Comparison of ENCODE assay signal across 10 cellular contexts in genomic region chr13:30713133-30713532, GRCh38. TPM values are rescaled to one million over a fixed set of nuclear protein-coding genes. Genes with fewer than 3 reads are reported as not detected.
DNase-seq lines count a peak whose midpoint lies in the region; ATAC-seq and TF ChIP-seq lines count a peak whose summit lies in the region.
"Had no signal": no experiment of that assay in that cellular context is flagged by ENCODE, and none has a peak within 500 bp of the region (broad histone marks: within the 10 kb centered on the region; RNA-seq: fewer than 3 reads in every experiment).

No MANE protein-coding gene starts in this region.

- H3K27ac Mint-ChIP-seq in activated CD4-positive, alpha-beta memory T cell treated with anti-CD3 and anti-CD28 coated beads, Interleukin-2, amount 10 ng/mL, durations not matched to agents 7 days and 5 days = peak overlapping the region; percentile 37
- H3K27ac Mint-ChIP-seq in glutamatergic neuron (ENCODE audit: unreplicated experiment) = no peak overlapping the region

- H3K9me3 ChIP-seq in left ventricle myocardium inferior (replicated peaks) = no peaks in the 10 kb centered on the region
- H3K9me3 ChIP-seq: gastrocnemius medialis had no signal

- H3K27me3 Mint-ChIP-seq in activated CD4-positive, alpha-beta memory T cell treated with anti-CD3 and anti-CD28 coated beads, Interleukin-2, amount 10 ng/mL, durations not matched to agents 7 days and 5 days = no peaks in the 10 kb centered on the region
- H3K27me3 Mint-ChIP-seq in glutamatergic neuron (ENCODE audit: unreplicated experiment) = no peaks in the 10 kb centered on the region

- no peaks in the 10 kb centered on the region for H3K36me3 Mint-ChIP-seq in activated CD4-positive, alpha-beta memory T cell treated with anti-CD3 and anti-CD28 coated beads, Interleukin-2, amount 10 ng/mL, durations not matched to agents 7 days and 5 days (ENCODE audit: low read depth)
- no peaks in the 10 kb centered on the region for H3K36me3 Mint-ChIP-seq in glutamatergic neuron (ENCODE audit: unreplicated experiment)

- H3K4me3 ChIP-seq in left ventricle myocardium inferior = no peak overlapping the region
- H3K4me3 ChIP-seq: gastrocnemius medialis had no signal

- no peaks in the 10 kb centered on the region for H3K9me3 Mint-ChIP-seq in activated CD4-positive, alpha-beta memory T cell treated with anti-CD3 and anti-CD28 coated beads, Interleukin-2, amount 10 ng/mL, durations not matched to agents 7 days and 5 days
- H3K9me3 Mint-ChIP-seq in glutamatergic neuron (ENCODE audit: unreplicated experiment) = no peaks in the 10 kb centered on the region

- peaks cover 26% of the 10 kb centered on the region for H3K4me1 ChIP-seq in left ventricle myocardium inferior
- H3K4me1 ChIP-seq: gastrocnemius medialis had no signal

- intact Hi-C loops in Right ventricle myocardium inferior (cut with DNase I) = no loop called here
- intact Hi-C loops in left ventricle myocardium inferior (cut with micrococcal nuclease) = no loop called here
- intact Hi-C loops in left colon (cut with DNase I, micrococcal nuclease) = no loop called here

- no peak overlapping the region for H3K27ac ChIP-seq in left ventricle myocardium inferior (replicated peaks)
- H3K27ac ChIP-seq: gastrocnemius medialis had no signal

- DNase-seq in Right ventricle myocardium inferior (ENCODE audit: missing footprints) (no peak), left ventricle myocardium inferior (no peak), left colon (peak in 1 of 2 donors; percentile 35), NCI-H146 treated with DMSO at 0.1 percent for 48 hours (lab: John Stamatoyannopoulos, UW; ENCODE audit: unreplicated experiment) (no peak), glutamatergic neuron (no peak), NCI-H2196 treated with DMSO at 0.1 percent for 48 hours (lab: John Stamatoyannopoulos, UW; ENCODE audit: unreplicated experiment) (no peak)
- DNase-seq in activated CD4-positive, alpha-beta memory T cell treated with anti-CD3 and anti-CD28 coated beads, Interleukin-2, amount 10 ng/mL, durations not matched to agents 7 days and 5 days = peak; percentile 29
- DNase-seq: activated naive CD4-positive, alpha-beta T cell treated with anti-CD3 and anti-CD28 coated beads, Interleukin-2, amount 50 U/mL, for 16 hours had no signal

- H3K27me3 ChIP-seq in left ventricle myocardium inferior (ENCODE audit: low read depth) = no peaks in the 10 kb centered on the region
- H3K27me3 ChIP-seq: gastrocnemius medialis had no signal

- peaks cover 27% of the 10 kb centered on the region for H3K4me1 Mint-ChIP-seq in activated CD4-positive, alpha-beta memory T cell treated with anti-CD3 and anti-CD28 coated beads, Interleukin-2, amount 10 ng/mL, durations not matched to agents 7 days and 5 days
- peaks cover 10% of the 10 kb centered on the region for H3K4me1 Mint-ChIP-seq in glutamatergic neuron (ENCODE audit: low read depth, unreplicated experiment)

- POLR2A ChIA-PET in activated CD4-positive, alpha-beta memory T cell treated with anti-CD3 and anti-CD28 coated beads, Interleukin-2, amount 10 ng/mL, durations not matched to agents 7 days and 5 days (lab: Charles Lee) = interaction anchor here (1.4 kb wide), 1 partner anchor 16 kb away, joined by 3 read pairs; no protein-coding TSS in a partner anchor

- no peaks in the 10 kb centered on the region for H3K36me3 ChIP-seq in left ventricle myocardium inferior
- H3K36me3 ChIP-seq: gastrocnemius medialis had no signal

- H3K4me3 Mint-ChIP-seq in activated CD4-positive, alpha-beta memory T cell treated with anti-CD3 and anti-CD28 coated beads, Interleukin-2, amount 10 ng/mL, durations not matched to agents 7 days and 5 days = no peak overlapping the region
- no peak overlapping the region for H3K4me3 Mint-ChIP-seq in glutamatergic neuron (ENCODE audit: unreplicated experiment)

- ATAC-seq in Right ventricle myocardium inferior = peak; percentile 64
- ATAC-seq in left colon = peak; percentile 95
- no peak for ATAC-seq in GM19035 (IDR thresholded peaks at IDR 0.05; ENCODE audit: unreplicated experiment)

- CTCF ChIA-PET in activated CD4-positive, alpha-beta memory T cell treated with anti-CD3 and anti-CD28 coated beads, Interleukin-2, amount 10 ng/mL, durations not matched to agents 7 days and 5 days (lab: Charles Lee) = no interaction called here

- TF ChIP-seq CTCF in left ventricle myocardium inferior (IDR thresholded peaks at IDR 0.05; ENCODE audit: borderline replicate concordance) (no peak), glutamatergic neuron (IDR thresholded peaks at IDR 0.05; ENCODE audit: partially characterized antibody, unreplicated experiment) (no peak)

RNA-seq across cellular contexts. Expression of gene ALOX5AP, which starts 22.2 kb away (rescaled TPM):
- total RNA-seq in Right ventricle myocardium inferior (13.6 TPM), left ventricle myocardium inferior (7.2 TPM), left colon (1 to 10 TPM; 4.9 to 7.6 TPM), glutamatergic neuron (ENCODE audit: unreplicated experiment) (0.81 TPM)
- 100 to 1,000 TPM; 230 to 238 TPM for total RNA-seq in activated CD4-positive, alpha-beta memory T cell treated with anti-CD3 and anti-CD28 coated beads, Interleukin-2, amount 10 ng/mL, durations not matched to agents 7 days and 5 days

Comparison
In these comparisons a context has a peak if more than half of its experiments do, and no peak if none do; other contexts are left out.
1. RNA of gene ALOX5AP, which starts 22.2 kb away (total RNA-seq): 230 to 238 TPM in activated CD4-positive, alpha-beta memory T cell treated with anti-CD3 and anti-CD28 coated beads, Interleukin-2, amount 10 ng/mL, durations not matched to agents 7 days and 5 days; 13.6 TPM in Right ventricle myocardium inferior (single experiment), 4.9 to 7.6 TPM in left colon, 7.2 TPM in left ventricle myocardium inferior (single experiment) and 0.81 TPM in glutamatergic neuron (single experiment); every median in the first group is over 10 times any median in the second.